ENCODE assay signal across 37 cellular contexts in the genomic region with DNA sequence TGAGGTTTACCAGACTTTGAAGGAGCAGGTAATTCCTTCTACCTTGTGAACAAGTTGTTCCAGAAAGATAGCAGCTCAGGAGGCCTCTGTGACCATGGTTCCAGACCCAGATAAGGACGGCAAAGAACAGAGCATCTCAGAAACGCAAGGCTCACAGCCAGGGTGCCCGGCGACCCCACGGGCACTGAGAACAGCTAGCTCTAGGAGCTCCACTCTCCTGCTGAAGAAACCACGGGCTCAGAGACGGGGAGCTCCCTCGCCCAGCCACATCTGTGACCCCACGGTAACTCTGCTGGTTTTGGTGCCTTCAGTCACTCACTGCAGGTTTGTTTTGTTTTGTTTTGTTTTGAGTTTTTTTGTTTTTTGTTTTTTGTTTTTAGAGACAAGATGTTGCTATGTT. TPM values are rescaled to one million over a fixed set of nuclear protein-coding genes. Genes with fewer than 3 reads are reported as not detected.
"Had no signal": no experiment of that assay in that cellular context is flagged by ENCODE, and none has a peak within 500 bp of the region (broad histone marks: within the 10 kb centered on the region; RNA-seq: fewer than 3 reads in every experiment).

No MANE protein-coding gene starts in this region.

- H3K4me1 Mint-ChIP-seq: activated B cell treated with CpG ODN at 0.5 μM for 24 hours; activated naive CD8-positive, alpha-beta T cell treated with anti-CD3 and anti-CD28 coated beads for 36 hours; activated T-helper 17 cell treated with anti-CD3 and anti-CD28 coated beads, Interleukin-2, amount 50 U/mL, for 72 hours; central memory CD8-positive, alpha-beta T cell had no signal

- H3K4me3 Mint-ChIP-seq: activated B cell treated with CpG ODN at 0.5 μM for 24 hours; activated CD4-positive, alpha-beta memory T cell treated with anti-CD3 and anti-CD28 coated beads for 36 hours; activated naive CD8-positive, alpha-beta T cell treated with anti-CD3 and anti-CD28 coated beads for 36 hours; activated T-cell treated with anti-CD3 and anti-CD28 coated beads, Interleukin-2, amount 50 U/mL, for 72 hours; activated T-helper 17 cell treated with anti-CD3 and anti-CD28 coated beads, Interleukin-2, amount 50 U/mL, for 72 hours; central memory CD8-positive, alpha-beta T cell had no signal

- H3K9me3 Mint-ChIP-seq: activated B cell treated with CpG ODN at 0.5 μM for 24 hours; activated CD4-positive, alpha-beta memory T cell treated with anti-CD3 and anti-CD28 coated beads for 36 hours; activated naive CD8-positive, alpha-beta T cell treated with anti-CD3 and anti-CD28 coated beads for 36 hours; activated T-cell treated with anti-CD3 and anti-CD28 coated beads, Interleukin-2, amount 50 U/mL, for 72 hours; activated T-helper 17 cell treated with anti-CD3 and anti-CD28 coated beads, Interleukin-2, amount 50 U/mL, for 72 hours; central memory CD8-positive, alpha-beta T cell had no signal

- H3K27me3 Mint-ChIP-seq: activated B cell treated with CpG ODN at 0.5 μM for 24 hours; activated CD4-positive, alpha-beta memory T cell treated with anti-CD3 and anti-CD28 coated beads for 36 hours; activated naive CD8-positive, alpha-beta T cell treated with anti-CD3 and anti-CD28 coated beads for 36 hours; activated T-helper 17 cell treated with anti-CD3 and anti-CD28 coated beads, Interleukin-2, amount 50 U/mL, for 72 hours; central memory CD8-positive, alpha-beta T cell had no signal

- H3K27ac Mint-ChIP-seq: activated B cell treated with CpG ODN at 0.5 μM for 24 hours; activated CD4-positive, alpha-beta memory T cell treated with anti-CD3 and anti-CD28 coated beads for 36 hours; activated naive CD8-positive, alpha-beta T cell treated with anti-CD3 and anti-CD28 coated beads for 36 hours; activated T-cell treated with anti-CD3 and anti-CD28 coated beads, Interleukin-2, amount 50 U/mL, for 72 hours; activated T-helper 17 cell treated with anti-CD3 and anti-CD28 coated beads, Interleukin-2, amount 50 U/mL, for 72 hours had no signal

- H3K27ac ChIP-seq: cardiac muscle cell, VCaP had no signal

- H3K27me3 ChIP-seq: cardiac muscle cell had no signal

- DNase-seq: activated B cell treated with CpG ODN at 0.5 μM for 24 hours; activated CD4-positive, alpha-beta memory T cell treated with anti-CD3 and anti-CD28 coated beads for 36 hours; activated CD4-positive, alpha-beta T cell treated with anti-CD3 and anti-CD28 coated beads for 4 hours; activated CD4-positive, alpha-beta T cell treated with anti-CD3 and anti-CD28 coated beads, Interleukin-2, amount 50 U/mL, for 1 hour; activated CD4-positive, CD25-positive, alpha-beta regulatory T cell treated with anti-CD3 and anti-CD28 coated beads, Interleukin-2, amount 50 U/mL, for 72 hours; activated CD8-positive, alpha-beta memory T cell treated with anti-CD3 and anti-CD28 coated beads, Interleukin-2, amount 50 U/mL, for 4 hours; activated effector memory CD4-positive, alpha-beta T cell treated with anti-CD3 and anti-CD28 coated beads, Interleukin-2, amount 50 U/mL, for 16 hours; activated naive CD4-positive, alpha-beta T cell; activated naive CD4-positive, alpha-beta T cell treated with anti-CD3 and anti-CD28 coated beads, Interleukin-2, amount 50 U/mL, for 16 hours; activated naive CD8-positive, alpha-beta T cell treated with anti-CD3 and anti-CD28 coated beads for 36 hours; activated T-cell treated with anti-CD3 and anti-CD28 coated beads for 4 hours; activated T-cell treated with anti-CD3 and anti-CD28 coated beads, Interleukin-2, amount 50 U/mL, for 72 hours; amniotic stem cell; aorta; Karpas-422; KBM-7; NCI-H1105; NCI-H1417 treated with DMSO at 0.1 percent for 48 hours; NCI-H1694; NCI-H1930; NCI-H2081 treated with DMSO at 0.1 percent for 48 hours; NCI-H345; NCI-H510A; NCI-H526; NCI-H748 treated with DMSO at 0.1 percent for 48 hours; NK-92 treated with Interleukin-12 subunit alpha and Interleukin-12 subunit beta, amount 100 ng/mL, for 24 hours; PC-3; Right ventricle myocardium superior; SW 1271; T-helper 1 cell; T-helper 2 cell; T-helper 9 cell had no signal

- H3K4me3 ChIP-seq: cardiac muscle cell had no signal

- H3K36me3 Mint-ChIP-seq: activated naive CD8-positive, alpha-beta T cell treated with anti-CD3 and anti-CD28 coated beads for 36 hours had no signal

- ATAC-seq: activated T-cell treated with anti-CD3 and anti-CD28 coated beads, Interleukin-2, amount 50 U/mL, for 72 hours; activated T-helper 17 cell treated with anti-CD3 and anti-CD28 coated beads, Interleukin-2, amount 50 U/mL, for 72 hours; PC-3 had no signal

RNA-seq across cellular contexts. Expression of gene NCCRP1, which starts 16.0 kb away (rescaled TPM):
- total RNA-seq: activated B cell treated with CpG ODN at 0.5 μM for 24 hours; activated CD4-positive, alpha-beta memory T cell treated with anti-CD3 and anti-CD28 coated beads for 36 hours; activated naive CD8-positive, alpha-beta T cell treated with anti-CD3 and anti-CD28 coated beads for 36 hours; activated T-cell treated with anti-CD3 and anti-CD28 coated beads, Interleukin-2, amount 50 U/mL, for 72 hours; activated T-helper 17 cell treated with anti-CD3 and anti-CD28 coated beads, Interleukin-2, amount 50 U/mL, for 72 hours; aorta; MCF 10A; Right ventricle myocardium superior had no signal

RNA-seq across cellular contexts. Expression of gene SYCN, which starts 23.3 kb away (rescaled TPM):
- total RNA-seq: activated B cell treated with CpG ODN at 0.5 μM for 24 hours; activated CD4-positive, alpha-beta memory T cell treated with anti-CD3 and anti-CD28 coated beads for 36 hours; activated naive CD8-positive, alpha-beta T cell treated with anti-CD3 and anti-CD28 coated beads for 36 hours; activated T-cell treated with anti-CD3 and anti-CD28 coated beads, Interleukin-2, amount 50 U/mL, for 72 hours; activated T-helper 17 cell treated with anti-CD3 and anti-CD28 coated beads, Interleukin-2, amount 50 U/mL, for 72 hours; aorta; cardiac muscle cell; MCF 10A; PC-3; Right ventricle myocardium superior had no signal
- polyA plus RNA-seq: cardiac muscle cell had no signal
